26 cellular contexts compared by ENCODE assay signal in the genomic region with DNA sequence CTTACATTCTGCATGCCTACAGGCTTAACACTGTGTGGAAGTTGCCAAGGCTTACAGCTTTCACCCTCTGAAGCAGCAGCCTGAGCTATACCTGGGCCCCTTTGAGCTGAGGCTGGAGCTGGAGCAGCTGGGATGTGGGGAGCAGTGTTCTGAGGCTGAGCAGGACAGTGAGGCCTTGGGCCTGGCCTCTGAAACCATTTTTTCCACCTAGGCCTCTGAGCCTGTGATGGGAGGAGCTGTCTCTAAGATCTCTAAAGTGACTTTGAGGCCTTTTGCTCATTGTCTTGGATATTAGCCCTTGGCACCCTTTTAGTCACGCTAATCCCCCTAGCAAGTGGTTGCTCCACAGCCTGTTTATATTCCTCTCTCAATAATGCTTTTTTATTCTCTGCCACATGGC.
"Had no signal": no experiment of that assay in that cellular context is flagged by ENCODE, and none has a peak within 500 bp of the region (broad histone marks: within the 10 kb centered on the region; RNA-seq: fewer than 3 reads in every experiment).

No MANE protein-coding gene starts in this region.

- H3K9me3 ChIP-seq: lower lobe of right lung, pancreas, suprapubic skin, thoracic aorta, tibial artery, upper lobe of right lung had no signal

- H3K27ac ChIP-seq: hepatocyte, lower lobe of right lung, pancreas, skin epidermis, suprapubic skin, thoracic aorta, tibial artery, upper lobe of right lung had no signal

- H3K4me3 Mint-ChIP-seq: naive thymus-derived CD8-positive, alpha-beta T cell; nephron; neural crest cell; stimulated activated effector memory CD8-positive, alpha-beta T cell treated with anti-CD3 and anti-CD28 coated beads, Interleukin-12 subunit alpha, Interleukin-12 subunit beta, amount 100 ng/mL, for 72 hours; stimulated activated naive CD8-positive, alpha-beta T cell treated with anti-CD3 and anti-CD28 coated beads, Interleukin-15, Interleukin-2, amounts not matched to agents 100 ng/mL and 50 ng/mL, for 24 hours had no signal

- H3K4me1 Mint-ChIP-seq: neural crest cell; stimulated activated effector memory CD8-positive, alpha-beta T cell treated with anti-CD3 and anti-CD28 coated beads, Interleukin-12 subunit alpha, Interleukin-12 subunit beta, amount 100 ng/mL, for 72 hours had no signal

- H3K27me3 ChIP-seq: hepatocyte, left lung, pancreas, suprapubic skin, tibial artery, upper lobe of right lung had no signal

- H3K27ac Mint-ChIP-seq: naive thymus-derived CD8-positive, alpha-beta T cell; nephron; stimulated activated effector memory CD8-positive, alpha-beta T cell treated with anti-CD3 and anti-CD28 coated beads, Interleukin-12 subunit alpha, Interleukin-12 subunit beta, amount 100 ng/mL, for 72 hours; stimulated activated naive CD8-positive, alpha-beta T cell treated with anti-CD3 and anti-CD28 coated beads, Interleukin-15, Interleukin-2, amounts not matched to agents 100 ng/mL and 50 ng/mL, for 24 hours had no signal

- DNase-seq: kidney glomerular epithelial cell; left colon; left lung; lower lobe of right lung; mammary epithelial cell; mesenchymal stem cell; naive thymus-derived CD8-positive, alpha-beta T cell; nucleus accumbens; pancreas; right cardiac atrium; stimulated activated CD4-positive, alpha-beta T cell treated with anti-CD3 and anti-CD28 coated beads, Interleukin-12 subunit alpha, Interleukin-12 subunit beta, amount 100 ng/mL, for 4 hours; stimulated activated CD4-positive, alpha-beta T cell treated with anti-CD3 and anti-CD28 coated beads, Interleukin-15, amount 100 ng/mL, for 24 hours; stimulated activated CD4-positive, alpha-beta T cell treated with anti-CD3 and anti-CD28 coated beads, Interleukin-4, amount 100 ng/mL, for 24 hours; stimulated activated naive CD4-positive, alpha-beta T cell; tibial artery; trophoblast cell; upper lobe of right lung had no signal

- H3K36me3 Mint-ChIP-seq: stimulated activated effector memory CD8-positive, alpha-beta T cell treated with anti-CD3 and anti-CD28 coated beads, Interleukin-12 subunit alpha, Interleukin-12 subunit beta, amount 100 ng/mL, for 72 hours had no signal

- H3K4me1 ChIP-seq: left lung, lower lobe of right lung, pancreas, tibial artery had no signal

- ATAC-seq: naive thymus-derived CD8-positive, alpha-beta T cell; pancreas; right cardiac atrium; sciatic nerve; stimulated activated effector memory CD8-positive, alpha-beta T cell treated with anti-CD3 and anti-CD28 coated beads, Interleukin-12 subunit alpha, Interleukin-12 subunit beta, amount 100 ng/mL, for 72 hours had no signal

- H3K36me3 ChIP-seq: left lung, lower lobe of right lung, pancreas, suprapubic skin, thoracic aorta, tibial artery, upper lobe of right lung had no signal

- H3K4me3 ChIP-seq: hepatocyte, left lung, lower lobe of right lung, pancreas, skin epidermis, suprapubic skin, thoracic aorta, tibial artery, upper lobe of right lung had no signal
